In the genomic region with DNA sequence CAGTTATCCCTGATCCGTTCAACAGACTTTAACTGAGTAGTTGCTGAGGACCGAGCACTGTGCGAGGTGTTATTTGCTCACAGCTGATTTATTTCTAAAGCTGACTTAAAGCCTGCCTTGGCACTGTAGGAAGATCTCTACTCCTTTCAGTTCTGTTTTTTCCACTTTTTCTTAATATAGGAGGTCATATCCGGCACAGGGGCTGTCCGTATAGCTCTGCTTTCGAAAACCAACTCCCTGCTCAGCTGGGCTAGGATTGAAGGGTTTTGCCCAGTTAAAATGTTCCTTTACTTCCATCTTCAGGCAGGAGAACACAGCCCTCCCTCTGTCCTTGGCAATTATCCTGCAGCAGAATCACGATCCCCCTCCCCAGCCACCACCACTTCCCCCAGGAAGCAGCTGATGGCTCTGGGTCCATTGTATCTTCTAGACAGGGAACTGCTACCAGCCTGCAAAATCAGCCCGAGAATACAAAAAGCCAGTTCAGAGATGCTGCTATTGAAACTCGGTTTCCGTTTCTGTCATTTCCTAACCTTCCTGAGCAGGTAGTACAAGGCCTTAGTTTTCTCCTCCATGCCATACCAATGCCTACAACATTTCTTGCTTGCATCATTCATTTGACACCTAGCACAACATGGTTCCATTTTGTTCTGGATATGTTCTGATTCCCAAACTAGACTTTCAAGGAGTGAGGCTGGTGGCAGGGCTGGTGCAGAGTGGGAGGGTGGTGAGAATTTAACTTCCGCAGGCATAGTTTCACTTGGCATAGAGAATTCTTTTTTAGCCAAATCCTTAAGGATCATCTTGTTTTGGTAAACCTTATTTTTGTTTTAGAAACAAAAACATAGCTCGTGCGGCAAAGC, we compare ENCODE assay signal across 31 cellular contexts. TPM values are rescaled to one million over a fixed set of nuclear protein-coding genes. Genes with fewer than 3 reads are reported as not detected.
DNase-seq lines count a peak whose midpoint lies in the region; ATAC-seq, FAIRE-seq and TF ChIP-seq lines count a peak whose summit lies in the region.
"Had no signal": no experiment of that assay in that cellular context is flagged by ENCODE, and none has a peak within 500 bp of the region (broad histone marks: within the 10 kb centered on the region; RNA-seq: fewer than 3 reads in every experiment).

No MANE protein-coding gene starts in this region.

- whole genome bisulfite sequencing in aorta, 2 donors, result 59 to 62% methylated on average over 13 of the region's 13 CpGs

- H3K4me2 ChIP-seq in osteoblast (ENCODE audit: insufficient read depth, low read length), result no peak overlapping the region

- FAIRE-seq in urothelium cell line (lab: Jason Lieb, UNC), result no peak
- FAIRE-seq: K562 had no signal

- H3K36me3 ChIP-seq in adipocyte (ENCODE audit: control insufficient read depth, insufficient read depth, low read length, severe bottlenecking) (no peaks in the 10 kb centered on the region), osteoblast (ENCODE audit: insufficient read depth, low read length) (no peaks in the 10 kb centered on the region), aorta (ENCODE audit: control insufficient read depth in 1 of 2, insufficient read depth in 2 of 2, low read length in 1 of 2) (no peaks in the 10 kb centered on the region)
- H3K36me3 ChIP-seq: brain microvascular endothelial cell, gastrocnemius medialis, left ventricle myocardium inferior, MG63, ovary, right atrium auricular region had no signal

- H3K79me2 ChIP-seq in osteoblast (ENCODE audit: insufficient read depth, low read length), result no peaks in the 10 kb centered on the region

- intact Hi-C loops in left cardiac atrium (cut with DNase I), result no loop called here
- intact Hi-C loops in Right ventricle myocardium inferior (cut with DNase I), result no loop called here
- intact Hi-C loops in aorta (cut with DNase I), result no loop called here

- H3K4me3 ChIP-seq in adipocyte (ENCODE audit: low read length) (no peak overlapping the region), osteoblast (ENCODE audit: insufficient read depth, low read length) (no peak overlapping the region), aorta (ENCODE audit: low read length in 2 of 2) (no peak overlapping the region)
- H3K4me3 ChIP-seq: gastrocnemius medialis, K562, left ventricle myocardium inferior, MG63, ovary, right atrium auricular region had no signal

- peak overlapping the region; percentile 6 for H2AFZ ChIP-seq in osteoblast (ENCODE audit: low read length)

- DNase-seq in left cardiac atrium, result no peak
- no peak for DNase-seq in Right ventricle myocardium inferior (ENCODE audit: missing footprints)
- DNase-seq in adipocyte (ENCODE audit: low read depth), result no peak
- DNase-seq in osteoblast (ENCODE audit: insufficient read length, low spot score, missing footprints), result no peak
- no peak for DNase-seq in aorta
- DNase-seq in GDM1 (lab: John Stamatoyannopoulos, UW), result no peak
- no peak for DNase-seq in urothelium cell line (ENCODE audit: low spot score)
- DNase-seq: 8988T; activated CD4-positive, alpha-beta memory T cell treated with anti-CD3 and anti-CD28 coated beads, Interleukin-2, amount 10 ng/mL, durations not matched to agents 7 days and 5 days; activated CD4-positive, CD25-positive, alpha-beta regulatory T cell; activated effector memory CD4-positive, alpha-beta T cell treated with Interleukin-2 at 50 U/mL for 16 hours; brain microvascular endothelial cell; DMS53; effector memory CD8-positive, alpha-beta T cell; GF-D8; left ventricle myocardium inferior; MG63; midbrain; NCI-H1694; NCI-H2171; NCI-H524; ovary; Right ventricle myocardium superior; stimulated activated CD4-positive, alpha-beta T cell treated with anti-CD3 and anti-CD28 coated beads, Interleukin-12 subunit alpha, Interleukin-12 subunit beta, amount 100 ng/mL, for 4 hours; stimulated activated CD4-positive, alpha-beta T cell treated with anti-CD3 and anti-CD28 coated beads, Interleukin-4, amount 100 ng/mL, for 4 hours; T1000 had no signal

- no peaks in the 10 kb centered on the region for H3K9me3 ChIP-seq in adipocyte (ENCODE audit: control insufficient read depth, low read length)
- H3K9me3 ChIP-seq in osteoblast (ENCODE audit: low read depth, low read length), result no peaks in the 10 kb centered on the region
- H3K9me3 ChIP-seq in aorta (ENCODE audit: control insufficient read depth, low read length), result no peaks in the 10 kb centered on the region
- H3K9me3 ChIP-seq: gastrocnemius medialis, left ventricle myocardium inferior, MG63, ovary, right atrium auricular region had no signal

- H3K4me1 ChIP-seq in adipocyte (ENCODE audit: control insufficient read depth, insufficient read depth, low read length) (peaks cover 6% of the 10 kb centered on the region), osteoblast (ENCODE audit: insufficient read depth, low read length) (no peaks in the 10 kb centered on the region), aorta (ENCODE audit: control insufficient read depth in 1 of 2, insufficient read depth in 2 of 2, low read length in 2 of 2) (peaks cover 4% of the 10 kb centered on the region in 2 donors)

- ATAC-seq in left cardiac atrium, result peak; percentile 13 to 44
- ATAC-seq in Right ventricle myocardium inferior, result no peak
- ATAC-seq in aorta (ENCODE audit: low FRiP score), result peak; percentile 47
- no peak for ATAC-seq in HG02678 (IDR thresholded peaks at IDR 0.05; ENCODE audit: unreplicated experiment)
- ATAC-seq: effector memory CD8-positive, alpha-beta T cell; gastrocnemius medialis; K562 had no signal

- TF ChIP-seq CTCF in osteoblast (IDR thresholded peaks at IDR 0.05; ENCODE audit: extremely low read depth, low read depth, low read length), result no peak

- H4K20me1 ChIP-seq in osteoblast (ENCODE audit: insufficient read depth, low read length), result no peaks in the 10 kb centered on the region

- H3K9ac ChIP-seq in adipocyte (ENCODE audit: low read length), result peak overlapping the region; percentile 28

- H3K27me3 ChIP-seq in adipocyte (replicated peaks; ENCODE audit: control insufficient read depth, insufficient read depth, low read length) (no peaks in the 10 kb centered on the region), osteoblast (ENCODE audit: insufficient read depth, low read length) (no peaks in the 10 kb centered on the region), aorta (ENCODE audit: control insufficient read depth in 1 of 2, insufficient read depth in 2 of 2, low read length in 1 of 2) (no peaks in the 10 kb centered on the region)
- H3K27me3 ChIP-seq: brain microvascular endothelial cell, gastrocnemius medialis, MG63, ovary, right atrium auricular region had no signal

- H3K27ac ChIP-seq in osteoblast (ENCODE audit: low read depth, low read length) (no peak overlapping the region), aorta (ENCODE audit: low read depth in 1 of 2, low read length in 2 of 2) (peak overlapping the region in 1 of 2 donors; percentile 84)
- H3K27ac ChIP-seq: brain microvascular endothelial cell, left ventricle myocardium inferior, ovary had no signal

RNA-seq across cellular contexts. Expression of a gene that starts 53.8 kb away (rescaled TPM):
- total RNA-seq in left cardiac atrium (10 to 100 TPM; 13.4 to 18.8 TPM), Right ventricle myocardium inferior (26.5 TPM), osteoblast (7.1 and 8.0 TPM in 2 replicates), aorta (1 to 10 TPM; 7.8 to 9.1 TPM)
- 10 to 100 TPM; 11.8 to 13.6 TPM for polyA plus RNA-seq in aorta
- total RNA-seq: HT-29 had no signal

Comparison
In these comparisons a context has a peak if more than half of its experiments do, and no peak if none do; other contexts are left out.
1. ATAC-seq: peak in left cardiac atrium (2 of 2) and aorta (single experiment); none in Right ventricle myocardium inferior (single experiment) and HG02678 (single experiment).